31 cellular contexts compared by ENCODE assay signal in genomic region chr14:30006695-30007094, GRCh38.
"Had no signal": no experiment of that assay in that cellular context is flagged by ENCODE, and none has a peak within 500 bp of the region (broad histone marks: within the 10 kb centered on the region; RNA-seq: fewer than 3 reads in every experiment).

No MANE protein-coding gene starts in this region.

- H3K27me3 Mint-ChIP-seq: naive B cell; natural killer cell treated with Interleukin-12 subunit alpha and Interleukin-12 subunit beta and Interleukin-15 and Interleukin-18, amount 100 ng/mL, for 72 hours; progenitor cell of endocrine pancreas; stimulated activated memory B cell treated with anti-CD40 and anti-IgM and Interleukin-4, amounts not matched to agents 10 μg/mL and 1 μg/mL and 100 μg/mL, for 72 hours; stimulated activated naive CD8-positive, alpha-beta T cell treated with anti-CD3 and anti-CD28 coated beads, Interleukin-15, amount 100 ng/mL, for 72 hours had no signal

- DNase-seq: naive B cell; naive thymus-derived CD8-positive, alpha-beta T cell; nephron progenitor cell; occipital lobe; psoas muscle; right cardiac atrium; spleen; stimulated activated CD4-positive, alpha-beta T cell treated with anti-CD3 and anti-CD28 coated beads, Interleukin-12 subunit alpha, Interleukin-12 subunit beta, amount 100 ng/mL, for 4 hours; stimulated activated CD4-positive, alpha-beta T cell treated with anti-CD3 and anti-CD28 coated beads, Interleukin-1b, Interleukin-23, amount 100 ng/mL, for 48 hours; stimulated activated CD4-positive, alpha-beta T cell treated with anti-CD3 and anti-CD28 coated beads, Interleukin-4, amount 100 ng/mL, for 1 hour; stimulated activated CD4-positive, alpha-beta T cell treated with anti-CD3 and anti-CD28 coated beads, Interleukin-4, amount 100 ng/mL, for 4 hours; stimulated activated CD8-positive, alpha-beta memory T cell treated with anti-CD3 and anti-CD28 coated beads, Interleukin-4, amount 100 ng/mL, for 48 hours; stimulated activated naive CD4-positive, alpha-beta T cell; stimulated activated naive CD8-positive, alpha-beta T cell treated with anti-CD3 and anti-CD28 coated beads, Interleukin-15, amount 100 ng/mL, for 72 hours; stimulated activated naive CD8-positive, alpha-beta T cell treated with anti-CD3 and anti-CD28 coated beads, Interleukin-15, Interleukin-2, amounts not matched to agents 100 U/mL and 50 U/mL, for 24 hours; substantia nigra; thyroid gland; trophoblast cell; upper lobe of left lung had no signal

- H3K79me2 ChIP-seq: parathyroid adenoma had no signal

- H3K27ac ChIP-seq: neural progenitor cell, parathyroid adenoma, psoas muscle, skin epidermis, spleen, suprapubic skin, thoracic aorta, thyroid gland, tibial nerve, upper lobe of left lung, vagina had no signal

- H3K9me3 ChIP-seq: psoas muscle, suprapubic skin, thoracic aorta, thyroid gland, tibial nerve, upper lobe of left lung, vagina had no signal

- H3K36me3 Mint-ChIP-seq: naive B cell; stimulated activated memory B cell treated with anti-CD40 and anti-IgM and Interleukin-4, amounts not matched to agents 10 μg/mL and 1 μg/mL and 100 μg/mL, for 72 hours had no signal

- H3K9ac ChIP-seq: neural progenitor cell, parathyroid adenoma had no signal

- H3K27ac Mint-ChIP-seq: naive B cell; naive thymus-derived CD8-positive, alpha-beta T cell; natural killer cell treated with Interleukin-12 subunit alpha and Interleukin-12 subunit beta and Interleukin-15 and Interleukin-18, amount 100 ng/mL, for 72 hours; nephron progenitor cell; neural progenitor cell; progenitor cell of endocrine pancreas; stimulated activated memory B cell treated with anti-CD40 and anti-IgM and Interleukin-4, amounts not matched to agents 10 μg/mL and 1 μg/mL and 100 μg/mL, for 72 hours; stimulated activated naive CD8-positive, alpha-beta T cell treated with anti-CD3 and anti-CD28 coated beads, Interleukin-15, amount 100 ng/mL, for 72 hours had no signal

- H3K4me1 Mint-ChIP-seq: naive B cell; naive thymus-derived CD8-positive, alpha-beta T cell; nephron progenitor cell; stimulated activated memory B cell treated with anti-CD40 and anti-IgM and Interleukin-4, amounts not matched to agents 10 μg/mL and 1 μg/mL and 100 μg/mL, for 72 hours; stimulated activated naive CD8-positive, alpha-beta T cell treated with anti-CD3 and anti-CD28 coated beads, Interleukin-15, amount 100 ng/mL, for 72 hours had no signal

- H3K4me3 ChIP-seq: neural progenitor cell, psoas muscle, skin epidermis, smooth muscle cell, spleen, suprapubic skin, thoracic aorta, thyroid gland, tibial nerve, upper lobe of left lung, vagina had no signal

- H2AFZ ChIP-seq: neural progenitor cell, parathyroid adenoma had no signal

- H3K27me3 ChIP-seq: neural progenitor cell, spleen, suprapubic skin, thyroid gland, tibial nerve, upper lobe of left lung, vagina had no signal

- H3K4me1 ChIP-seq: neural progenitor cell, parathyroid adenoma, psoas muscle, spleen, suprapubic skin, thyroid gland, upper lobe of left lung, vagina had no signal

- H3K4me2 ChIP-seq: neural progenitor cell, smooth muscle cell had no signal

- H3K4me3 Mint-ChIP-seq: naive B cell; naive thymus-derived CD8-positive, alpha-beta T cell; natural killer cell treated with Interleukin-12 subunit alpha and Interleukin-12 subunit beta and Interleukin-15 and Interleukin-18, amount 100 ng/mL, for 72 hours; nephron progenitor cell; neural progenitor cell; stimulated activated memory B cell treated with anti-CD40 and anti-IgM and Interleukin-4, amounts not matched to agents 10 μg/mL and 1 μg/mL and 100 μg/mL, for 72 hours; stimulated activated naive CD8-positive, alpha-beta T cell treated with anti-CD3 and anti-CD28 coated beads, Interleukin-15, amount 100 ng/mL, for 72 hours had no signal

- ATAC-seq: naive thymus-derived CD8-positive, alpha-beta T cell; natural killer cell treated with Interleukin-12 subunit alpha and Interleukin-12 subunit beta and Interleukin-15 and Interleukin-18, amount 100 ng/mL, for 72 hours; psoas muscle; right cardiac atrium; sciatic nerve; stimulated activated memory B cell treated with anti-CD40 and anti-IgM and Interleukin-4, amounts not matched to agents 10 μg/mL and 1 μg/mL and 100 μg/mL, for 72 hours; stimulated activated naive CD8-positive, alpha-beta T cell treated with anti-CD3 and anti-CD28 coated beads, Interleukin-15, amount 100 ng/mL, for 72 hours; stimulated activated naive CD8-positive, alpha-beta T cell treated with anti-CD3 and anti-CD28 coated beads, Interleukin-15, Interleukin-2, amounts not matched to agents 100 U/mL and 50 U/mL, for 24 hours had no signal

- H3K36me3 ChIP-seq: neural progenitor cell, spleen, suprapubic skin, thoracic aorta, thyroid gland, tibial nerve, upper lobe of left lung, vagina had no signal
